25 cellular contexts compared by ENCODE assay signal in the genomic region with DNA sequence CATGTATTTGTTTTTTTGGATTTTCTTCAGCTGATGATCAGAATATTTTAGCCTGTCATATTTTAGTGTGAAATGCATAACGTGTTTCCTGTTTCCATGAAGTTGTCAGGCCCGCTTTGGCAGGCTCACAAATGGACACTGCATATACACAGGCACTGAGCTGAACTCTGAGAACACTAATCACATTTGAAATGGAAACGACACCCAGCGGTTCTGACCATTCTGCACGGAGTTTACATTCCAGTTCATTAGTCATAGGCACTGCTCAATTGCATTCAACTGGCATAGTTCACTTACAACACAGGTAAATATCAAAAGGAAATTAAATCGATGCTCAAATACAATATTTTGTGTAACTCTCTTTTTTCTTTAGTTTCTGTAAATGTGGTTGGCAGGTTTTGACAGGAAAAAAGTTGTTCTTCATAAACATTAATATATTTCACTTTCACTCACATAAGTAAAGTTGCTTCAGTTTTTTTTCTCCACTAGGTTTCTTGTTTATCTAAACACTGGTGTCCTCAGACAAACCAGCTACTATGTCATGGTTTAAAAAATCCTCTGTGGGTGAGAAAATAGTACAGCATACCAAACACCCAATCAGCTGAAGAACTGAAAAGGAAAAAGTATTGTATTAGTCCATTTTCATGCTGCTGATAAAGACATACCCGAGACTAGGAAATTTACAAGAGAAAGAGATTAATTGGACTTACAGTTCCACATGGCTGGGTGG.
DNase-seq lines count a peak whose midpoint lies in the region; ATAC-seq, FAIRE-seq and TF ChIP-seq lines count a peak whose summit lies in the region.
"Had no signal": no experiment of that assay in that cellular context is flagged by ENCODE, and none has a peak within 500 bp of the region (broad histone marks: within the 10 kb centered on the region; RNA-seq: fewer than 3 reads in every experiment).

No MANE protein-coding gene starts in this region.

- dilution Hi-C loops in mammary epithelial cell (cut with HindIII; ENCODE audit: low sequenced_read_pairs): no loop called here

- H3K9ac ChIP-seq in mammary epithelial cell (ENCODE audit: insufficient read depth, low read length): no peak overlapping the region
- H3K9ac ChIP-seq in HepG2 (ENCODE audit: insufficient read depth, low read depth, low read length): no peak overlapping the region

- TF ChIP-seq POLR2A in HepG2 (IDR thresholded peaks at IDR 0.05; ENCODE audit: insufficient read depth in 1 of 2, low read depth in 2 of 2, low read length in 2 of 2) (no peak), Peyer's patch (IDR thresholded peaks at IDR 0.05) (no peak)

- H3K27me3 ChIP-seq in mammary epithelial cell (ENCODE audit: insufficient read depth, low read length) (no peaks in the 10 kb centered on the region), HepG2 (ENCODE audit: control insufficient read depth in 1 of 2, insufficient read depth in 2 of 2, low read length in 2 of 2) (no peaks in the 10 kb centered on the region), Peyer's patch (no peaks in the 10 kb centered on the region)
- H3K27me3 ChIP-seq: brain microvascular endothelial cell, gastroesophageal sphincter had no signal

- POLR2A ChIA-PET in HepG2 (lab: Yijun Ruan, JAX): no interaction called here

- TF ChIP-seq EP300 in HepG2 (IDR thresholded peaks at IDR 0.05; ENCODE audit: low read depth in 2 of 2, low read length in 2 of 2) (no peak), HepG2 (CRISPR knock-in tag; IDR thresholded peaks at IDR 0.05; ENCODE audit: borderline replicate concordance) (no peak)

- TF ChIP-seq RAD21 in HepG2 (CRISPR knock-in tag; IDR thresholded peaks at IDR 0.05): no peak

- H2AFZ ChIP-seq in mammary epithelial cell (ENCODE audit: low read depth, low read length): no peak overlapping the region
- no peak overlapping the region for H2AFZ ChIP-seq in HepG2 (ENCODE audit: low read length)

- BruUV-seq in mammary epithelial cell (replicated peaks; lab: Mats Ljungman, UMichigan) (no TSS peak), HepG2 (replicated peaks; lab: Mats Ljungman, UMichigan) (no TSS peak)

- H3K27ac ChIP-seq in mammary epithelial cell (ENCODE audit: insufficient read depth, low read depth, low read length) (no peak overlapping the region), HepG2 (ENCODE audit: extremely low read length, insufficient read depth, low read length) (no peak overlapping the region), Peyer's patch (no peak overlapping the region)
- H3K27ac ChIP-seq: brain microvascular endothelial cell, C4-2B, gastroesophageal sphincter, thoracic aorta had no signal

- H3K4me1 ChIP-seq in mammary epithelial cell (ENCODE audit: insufficient read depth, low read length): no peaks in the 10 kb centered on the region
- no peaks in the 10 kb centered on the region for H3K4me1 ChIP-seq in HepG2 (ENCODE audit: insufficient read depth, low read length)
- no peaks in the 10 kb centered on the region for H3K4me1 ChIP-seq in Peyer's patch

- WGBS in mammary epithelial cell (ENCODE audit: low coverage, missing lambda C conversion rate): 61% methylated on average over 7 of the region's 7 CpGs
- 8% methylated on average over 7 of the region's 7 CpGs for WGBS in HepG2 (ENCODE audit: low lambda C conversion rate)

- peak; percentile 32; the same call in 1 of the 3 replicates for ATAC-seq in HepG2
- ATAC-seq in esophagus mucosa: no peak
- ATAC-seq: activated CD4-positive, alpha-beta T cell treated with anti-CD3 and anti-CD28 coated beads for 36 hours; activated T-helper 17 cell treated with anti-CD3 and anti-CD28 coated beads, Interleukin-2, amount 50 U/mL, for 72 hours; gastroesophageal sphincter; GM12878; left colon; natural killer cell; stimulated activated naive B cell treated with anti-CD40 and anti-IgM and Interleukin-4, amounts not matched to agents 10 μg/mL and 1 μg/mL and 100 μg/mL, for 72 hours; T-cell had no signal

- H4K20me1 ChIP-seq in mammary epithelial cell (ENCODE audit: insufficient read depth, low read length) (no peaks in the 10 kb centered on the region), HepG2 (ENCODE audit: insufficient read depth, low read length) (no peaks in the 10 kb centered on the region)

- TF ChIP-seq CTCF in mammary epithelial cell (conservative IDR thresholded peaks at IDR 0.05 in 1 of 2, IDR thresholded peaks at IDR 0.05 in 1 of 2; ENCODE audit: extremely low read depth in 1 of 2, insufficient read depth in 1 of 2, low read depth in 1 of 2, low read length in 2 of 2) (no peak), HepG2 (CRISPR knock-in tag; IDR thresholded peaks at IDR 0.05) (no peak), Peyer's patch (IDR thresholded peaks at IDR 0.05) (no peak)

- H3K4me2 ChIP-seq in mammary epithelial cell (ENCODE audit: insufficient read depth, low read depth, low read length) (no peak overlapping the region), HepG2 (ENCODE audit: low read depth, low read length) (no peak overlapping the region)

- peak; percentile 81 for DNase-seq in Daoy (ENCODE audit: low read depth)
- peak; percentile 87 for DNase-seq in M059J (ENCODE audit: low read depth)
- peak; percentile 1 for DNase-seq in mammary epithelial cell
- peak; percentile 10 for DNase-seq in HepG2 (ENCODE audit: low spot score)
- DNase-seq in activated T-cell treated with anti-CD3 and anti-CD28 coated beads, Interleukin-2, amount 50 U/mL, for 1 hour: no peak
- no peak for DNase-seq in Peyer's patch
- DNase-seq in NCI-H1694 treated with DMSO at 0.1 percent for 48 hours (lab: John Stamatoyannopoulos, UW): no peak
- DNase-seq: ACHN; activated CD4-positive, alpha-beta T cell treated with anti-CD3 and anti-CD28 coated beads for 36 hours; brain microvascular endothelial cell; left colon; natural killer cell; NCI-H1417; NCI-H526; SHP77; stimulated activated CD4-positive, alpha-beta T cell treated with anti-CD3 and anti-CD28 coated beads, Interleukin-2, amount 100 ng/mL, for 24 hours; stimulated activated naive B cell treated with anti-CD40 and anti-IgM and Interleukin-4, amounts not matched to agents 10 μg/mL and 1 μg/mL and 100 μg/mL, for 72 hours; T-cell had no signal

- H3K4me3 ChIP-seq in mammary epithelial cell (replicated peaks in 1 of 3; ENCODE audit: insufficient read depth in 1 of 3, low read depth in 2 of 3, low read length in 3 of 3): no peak overlapping the region
- H3K4me3 ChIP-seq in HepG2 (replicated peaks in 1 of 3; ENCODE audit: insufficient read depth in 1 of 3, low read depth in 2 of 3, low read length in 3 of 3): no peak overlapping the region
- H3K4me3 ChIP-seq in Peyer's patch: no peak overlapping the region
- H3K4me3 ChIP-seq: gastroesophageal sphincter, GM12878, thoracic aorta had no signal

- H3K36me3 ChIP-seq in mammary epithelial cell (ENCODE audit: insufficient read depth, low read length): peaks cover 2% of the 10 kb centered on the region
- H3K36me3 ChIP-seq in HepG2 (replicated peaks in 1 of 2; ENCODE audit: control insufficient read depth in 1 of 2, insufficient read depth in 2 of 2, low read length in 2 of 2): no peaks in the 10 kb centered on the region
- H3K36me3 ChIP-seq in Peyer's patch: no peaks in the 10 kb centered on the region
- H3K36me3 ChIP-seq: brain microvascular endothelial cell, gastroesophageal sphincter, thoracic aorta had no signal

- no peaks in the 10 kb centered on the region for H3K79me2 ChIP-seq in mammary epithelial cell (ENCODE audit: insufficient read depth, low read length)
- no peaks in the 10 kb centered on the region for H3K79me2 ChIP-seq in HepG2 (ENCODE audit: insufficient read depth, low read length)

- no peak for FAIRE-seq in HepG2 (lab: Jason Lieb, UNC)
- FAIRE-seq: endothelial cell of umbilical vein, GM12878 had no signal

- CTCF ChIA-PET in mammary epithelial cell (lab: Charles Lee; ENCODE audit: low non-redundant PET) (no interaction called here), HepG2 (lab: Yijun Ruan, JAX; ENCODE audit: low intra/inter-chr PET ratio, low total read pairs) (no interaction called here)

- H3K9me3 ChIP-seq in mammary epithelial cell (replicated peaks; ENCODE audit: insufficient read depth, low read length): peaks cover 12% of the 10 kb centered on the region
- no peaks in the 10 kb centered on the region for H3K9me3 ChIP-seq in HepG2 (ENCODE audit: low read length)
- no peaks in the 10 kb centered on the region for H3K9me3 ChIP-seq in Peyer's patch
- H3K9me3 ChIP-seq: gastroesophageal sphincter, thoracic aorta had no signal

- intact Hi-C loops in mammary epithelial cell (cut with micrococcal nuclease): no loop called here
- intact Hi-C loops in HepG2 (cut with micrococcal nuclease; ENCODE audit: unreplicated experiment): no loop called here

- in situ Hi-C loops in mammary epithelial cell (cut with MboI; ENCODE audit: low sequenced_read_pairs in 2 of 2): no loop called here
- in situ Hi-C loops in HepG2 (cut with HindIII; ENCODE audit: extremely low pct_ligation_motif_present, low pct_unique_long_range_greater_than_20kb): no loop called here

TF ChIP-seq in HepG2, 621 proteins besides CTCF, POLR2A, EP300 and RAD21:
- no peak for TF ChIP-seq GABPA (IDR thresholded peaks at IDR 0.05; ENCODE audit: low read depth, low read length)
- TF ChIP-seq GABPA (CRISPR knock-in tag; IDR thresholded peaks at IDR 0.05; ENCODE audit: low read depth): no peak
- TF ChIP-seq HMG20B (CRISPR knock-in tag; conservative IDR thresholded peaks at IDR 0.05): no peak

Comparison
In these comparisons a context has a peak if more than half of its experiments do, and no peak if none do; other contexts are left out.
1. DNase-seq: peak in Daoy (single experiment), M059J (single experiment), mammary epithelial cell (single experiment) and HepG2 (single experiment); none in activated T-cell treated with anti-CD3 and anti-CD28 coated beads, Interleukin-2, amount 50 U/mL, for 1 hour (single experiment), Peyer's patch (0 of 3) and NCI-H1694 treated with DMSO at 0.1 percent for 48 hours (single experiment).